ENCODE assay signal across 8 cellular contexts in genomic region chr17:20320535-20321229, GRCh38.
A peak's percentile ranks its signal among the peaks of the same experiment; 100 is the strongest.
DNase-seq lines count a peak whose midpoint lies in the region; ATAC-seq and TF ChIP-seq lines count a peak whose summit lies in the region.
"Not testable (repeated sequence)": the region's sequence is repeated elsewhere in the genome, so short reads cannot be mapped to it uniquely, and the experiment has no call there.

No MANE protein-coding gene starts in this region.

- not testable (repeated sequence) for H3K36me3 Mint-ChIP-seq in activated T-helper 1 cell treated with anti-CD3 and anti-CD28 coated beads, Interleukin-12 subunit alpha, Interleukin-12 subunit beta, Interleukin-2, Interleukin-4 antibody, amounts not matched to agents 30 ng/mL and 10 ng/mL and 1 ng/mL, durations not matched to agents 14 hours and 24 hours and 36 hours (ENCODE audit: low read depth); endodermal cell (ENCODE audit: low read depth)

- not testable (repeated sequence) for H3K9me2 ChIP-seq in SK-N-SH

- not testable (repeated sequence) for H3K27me3 Mint-ChIP-seq in activated T-helper 1 cell treated with anti-CD3 and anti-CD28 coated beads, Interleukin-12 subunit alpha, Interleukin-12 subunit beta, Interleukin-2, Interleukin-4 antibody, amounts not matched to agents 30 ng/mL and 10 ng/mL and 1 ng/mL, durations not matched to agents 14 hours and 24 hours and 36 hours (ENCODE audit: insufficient read depth); endodermal cell (ENCODE audit: insufficient read depth)

- H3K4me3 ChIP-seq in SK-N-SH (ENCODE audit: low read depth in 2 of 2, low read length in 1 of 2): peak overlapping the region; percentile 26 to 60; a peak in 2 of 4 replicates
- H3K4me3 ChIP-seq in endodermal cell (ENCODE audit: low read length); lower leg skin (ENCODE audit: low read depth, poor library complexity, severe bottlenecking): not testable (repeated sequence)

- H3K27ac ChIP-seq in SK-N-SH (ENCODE audit: low read depth in 2 of 2, low read length in 1 of 2); endodermal cell (ENCODE audit: low read depth, low read length): not testable (repeated sequence)

- not testable (repeated sequence) for H3K4me1 Mint-ChIP-seq in activated T-helper 1 cell treated with anti-CD3 and anti-CD28 coated beads, Interleukin-12 subunit alpha, Interleukin-12 subunit beta, Interleukin-2, Interleukin-4 antibody, amounts not matched to agents 30 ng/mL and 10 ng/mL and 1 ng/mL, durations not matched to agents 14 hours and 24 hours and 36 hours (ENCODE audit: low read depth); endodermal cell

- H3K4me2 ChIP-seq in SK-N-SH: peak overlapping the region; percentile 62; the same call in 1 of the 2 replicates

- not testable (repeated sequence) for H3K9ac ChIP-seq in SK-N-SH; endodermal cell (ENCODE audit: extremely low read depth, low read length, poor library complexity, severe bottlenecking)

- not testable (repeated sequence) for TF ChIP-seq POLR2A in lower leg skin (IDR thresholded peaks at IDR 0.05)

- H4K20me1 ChIP-seq in SK-N-SH (ENCODE audit: insufficient read depth): not testable (repeated sequence)

- not testable (repeated sequence) for H3K36me3 ChIP-seq in SK-N-SH (replicated peaks in 1 of 2; ENCODE audit: control insufficient read depth in 1 of 2, insufficient read depth in 2 of 2, low read length in 1 of 2); endodermal cell (ENCODE audit: control insufficient read depth, insufficient read depth, low read length)

- ATAC-seq in GM18868 (IDR thresholded peaks at IDR 0.05; ENCODE audit: unreplicated experiment) (peak; percentile 85), HG03520 (IDR thresholded peaks at IDR 0.05; ENCODE audit: unreplicated experiment) (peak; percentile 64)

- peak overlapping the region; percentile 48 for H3K27ac Mint-ChIP-seq in activated T-helper 1 cell treated with anti-CD3 and anti-CD28 coated beads, Interleukin-12 subunit alpha, Interleukin-12 subunit beta, Interleukin-2, Interleukin-4 antibody, amounts not matched to agents 30 ng/mL and 10 ng/mL and 1 ng/mL, durations not matched to agents 14 hours and 24 hours and 36 hours
- not testable (repeated sequence) for H3K27ac Mint-ChIP-seq in endodermal cell

- CTCF ChIA-PET in SK-N-SH (lab: Yijun Ruan, JAX): interaction anchor here (0.8 to 3.4 kb wide), 11 partner anchors 45 to 343 kb away, joined by 3 to 36 read pairs (median 3); no protein-coding TSS in a partner anchor

- not testable (repeated sequence) for H3F3A ChIP-seq in SK-N-SH (replicated peaks; ENCODE audit: insufficient read depth)

- DNase-seq in 8988T (peak; percentile 27), SK-N-SH (peak; percentile 66), endodermal cell (peak; percentile 92), lower leg skin (ENCODE audit: low spot score in 2 of 2) (peak; percentile 37 to 92)
- peak; percentile 80 for DNase-seq in activated T-helper 1 cell treated with anti-CD3 and anti-CD28 coated beads, Interleukin-12 subunit alpha, Interleukin-12 subunit beta, Interleukin-2, Interleukin-4 antibody, amounts not matched to agents 30 ng/mL and 10 ng/mL and 1 ng/mL, durations not matched to agents 14 hours and 24 hours and 36 hours (ENCODE audit: low spot score)
- peak; percentile 57 for DNase-seq in stimulated activated CD4-positive, alpha-beta T cell treated with anti-CD3 and anti-CD28 coated beads, Interleukin-1b, Interleukin-23, amount 100 ng/mL, for 1 hour (ENCODE audit: low read depth in 2 of 2)

- POLR2A ChIA-PET in SK-N-SH (lab: Yijun Ruan, JAX): not testable (repeated sequence)

- not testable (repeated sequence) for H3K9me3 Mint-ChIP-seq in activated T-helper 1 cell treated with anti-CD3 and anti-CD28 coated beads, Interleukin-12 subunit alpha, Interleukin-12 subunit beta, Interleukin-2, Interleukin-4 antibody, amounts not matched to agents 30 ng/mL and 10 ng/mL and 1 ng/mL, durations not matched to agents 14 hours and 24 hours and 36 hours; endodermal cell

- not testable (repeated sequence) for H2AFZ ChIP-seq in SK-N-SH (ENCODE audit: low read depth)

- TF ChIP-seq RAD21 in SK-N-SH (IDR thresholded peaks at IDR 0.05; ENCODE audit: low read length): peak; percentile 69

- not testable (repeated sequence) for H3K79me2 ChIP-seq in SK-N-SH (ENCODE audit: insufficient read depth)

- not testable (repeated sequence) for H3K9me3 ChIP-seq in SK-N-SH; endodermal cell (ENCODE audit: control insufficient read depth, low read length)

- H3K27me3 ChIP-seq in SK-N-SH (ENCODE audit: insufficient read depth); endodermal cell (ENCODE audit: control insufficient read depth, insufficient read depth, low read length, poor library complexity, severe bottlenecking): not testable (repeated sequence)

- 58% methylated on average over 14 of the region's 47 CpGs for WGBS in SK-N-SH (ENCODE audit: low lambda C conversion rate)
- WGBS in endodermal cell (ENCODE audit: insufficient coverage in 1 of 2, insufficient read length in 1 of 2), 2 experiments: 57 to 87% methylated on average over 11 to 47 of the region's 47 CpGs
- 21 to 31% methylated on average over 18 to 21 of the region's 47 CpGs for WGBS in lower leg skin, 2 donors

- TF ChIP-seq CTCF in SK-N-SH (IDR thresholded peaks at IDR 0.05) (peak; percentile 90), endodermal cell (conservative IDR thresholded peaks at IDR 0.05) (peak; percentile 100), lower leg skin (IDR thresholded peaks at IDR 0.05) (peak in 1 of 3 donors; percentile 68)

- peak overlapping the region; percentile 33 for H3K4me3 Mint-ChIP-seq in activated T-helper 1 cell treated with anti-CD3 and anti-CD28 coated beads, Interleukin-12 subunit alpha, Interleukin-12 subunit beta, Interleukin-2, Interleukin-4 antibody, amounts not matched to agents 30 ng/mL and 10 ng/mL and 1 ng/mL, durations not matched to agents 14 hours and 24 hours and 36 hours
- H3K4me3 Mint-ChIP-seq in endodermal cell: peak overlapping the region; percentile 42

- not testable (repeated sequence) for TF ChIP-seq EP300 in SK-N-SH (IDR thresholded peaks at IDR 0.05; ENCODE audit: borderline replicate concordance in 1 of 2, low read depth in 1 of 2, low read length in 1 of 2)

- not testable (repeated sequence) for H3K4me1 ChIP-seq in SK-N-SH (ENCODE audit: control insufficient read depth in 1 of 2, insufficient read depth in 2 of 2, low read depth in 1 of 2, low read length in 1 of 2); endodermal cell (ENCODE audit: control insufficient read depth, insufficient read depth, low read length)

- intact Hi-C loops in activated T-helper 1 cell treated with anti-CD3 and anti-CD28 coated beads, Interleukin-12 subunit alpha, Interleukin-12 subunit beta, Interleukin-2, Interleukin-4 antibody, amounts not matched to agents 30 ng/mL and 10 ng/mL and 1 ng/mL, durations not matched to agents 14 hours and 24 hours and 36 hours (cut with micrococcal nuclease): loop anchor here (1.0 kb wide), 1 partner anchor 94 kb away; no protein-coding TSS in a partner anchor
- intact Hi-C loops in lower leg skin (cut with DNase I; ENCODE audit: low total_unique reads): not testable (repeated sequence)

TF ChIP-seq in SK-N-SH, 30 proteins besides CTCF, POLR2A, EP300 and RAD21:
- peak; percentile 83 for TF ChIP-seq SMC3 (IDR thresholded peaks at IDR 0.05; ENCODE audit: low read depth, low read length)

Comparison
In these comparisons a context has a peak if more than half of its experiments do, and no peak if none do; other contexts are left out.
1. DNase-seq: peak in every context shown above with its lines; median percentile 92 in endodermal cell; 80 in activated T-helper 1 cell treated with anti-CD3 and anti-CD28 coated beads, Interleukin-12 subunit alpha, Interleukin-12 subunit beta, Interleukin-2, Interleukin-4 antibody, amounts not matched to agents 30 ng/mL and 10 ng/mL and 1 ng/mL, durations not matched to agents 14 hours and 24 hours and 36 hours; 66 in SK-N-SH; 64 in lower leg skin; 57 in stimulated activated CD4-positive, alpha-beta T cell treated with anti-CD3 and anti-CD28 coated beads, Interleukin-1b, Interleukin-23, amount 100 ng/mL, for 1 hour; 27 in 8988T.